9 cellular contexts compared by ENCODE assay signal in genomic region chr16:51150894-51151320, GRCh38. TPM values are rescaled to one million over a fixed set of nuclear protein-coding genes. Genes with fewer than 3 reads are reported as not detected.
A peak's percentile ranks its signal among the peaks of the same experiment; 100 is the strongest.
DNase-seq lines count a peak whose midpoint lies in the region; ATAC-seq and TF ChIP-seq lines count a peak whose summit lies in the region.
"Had no signal": no experiment of that assay in that cellular context is flagged by ENCODE, and none has a peak within 500 bp of the region (broad histone marks: within the 10 kb centered on the region; RNA-seq: fewer than 3 reads in every experiment).

Gene SALL1, minus strand, starts transcription at chr16:51151270. Its CDS starts 29 bp downstream, at chr16:51151241.

- H3K27me3 Mint-ChIP-seq in nephron (ENCODE audit: low read depth): peaks cover 89% of the 10 kb centered on the region

- TF ChIP-seq POLR2A in esophagus squamous epithelium (IDR thresholded peaks at IDR 0.05): no peak

- H3K4me1 ChIP-seq in cardiac muscle cell (ENCODE audit: low read depth) (peaks cover 44% of the 10 kb centered on the region), esophagus squamous epithelium (peaks cover 12 to 61% (median 22%) of the 10 kb centered on the region in 3 donors)

- H3K9me3 ChIP-seq in cardiac muscle cell (ENCODE audit: low read depth) (no peaks in the 10 kb centered on the region), esophagus squamous epithelium (no peaks in the 10 kb centered on the region)

- no peak for ATAC-seq in left ventricle myocardium superior

- H3K36me3 ChIP-seq in cardiac muscle cell (no peaks in the 10 kb centered on the region), esophagus squamous epithelium (no peaks in the 10 kb centered on the region)

- peaks cover 29% of the 10 kb centered on the region for H3K4me1 Mint-ChIP-seq in nephron

- no peaks in the 10 kb centered on the region for H3K9me3 Mint-ChIP-seq in nephron
- H3K9me3 Mint-ChIP-seq: activated CD4-positive, alpha-beta memory T cell treated with anti-CD3 and anti-CD28 coated beads for 36 hours had no signal

- H3K27me3 ChIP-seq in cardiac muscle cell: peaks cover 11% of the 10 kb centered on the region
- peaks cover 29 to 100% (median 40%) of the 10 kb centered on the region in 4 donors for H3K27me3 ChIP-seq in esophagus squamous epithelium

- 5% methylated on average over 29 to 30 of the region's 37 CpGs for WGBS in esophagus squamous epithelium, 2 donors

- TF ChIP-seq CTCF in cardiac muscle cell (IDR thresholded peaks at IDR 0.05; ENCODE audit: low read depth, low read length) (no peak), esophagus squamous epithelium (IDR thresholded peaks at IDR 0.05) (no peak), nephron (IDR thresholded peaks at IDR 0.05; ENCODE audit: unreplicated experiment in 3 of 3) (no peak)

- H3K4me3 ChIP-seq in cardiac muscle cell: peak within 1 kb of the TSS; percentile 68
- peak within 1 kb of the TSS; percentile 18 to 64 (median 40) for H3K4me3 ChIP-seq in esophagus squamous epithelium

- DNase-seq in cardiac muscle cell (ENCODE audit: low read depth in 1 of 2, low spot score in 1 of 2): peak; percentile 23 to 62
- DNase-seq in left ventricle myocardium superior: no peak
- no peak for DNase-seq in esophagus squamous epithelium (lab: John Stamatoyannopoulos, UW)
- DNase-seq in NCI-H446 treated with DMSO at 0.1 percent for 48 hours (lab: John Stamatoyannopoulos, UW): no peak
- DNase-seq in RKO (ENCODE audit: low spot score): no peak
- no peak for DNase-seq in DMS79 treated with DMSO at 0.1 percent for 48 hours (lab: John Stamatoyannopoulos, UW)
- DNase-seq in activated effector memory CD4-positive, alpha-beta T cell treated with Interleukin-2 at 50 U/mL for 16 hours: no peak
- DNase-seq: activated CD4-positive, alpha-beta memory T cell treated with anti-CD3 and anti-CD28 coated beads for 36 hours had no signal

- peak within 1 kb of the TSS; percentile 89 for H3K27ac ChIP-seq in cardiac muscle cell
- peak within 1 kb of the TSS; percentile 14 to 67 (median 44) for H3K27ac ChIP-seq in esophagus squamous epithelium

- H3K4me3 Mint-ChIP-seq in nephron: peak within 1 kb of the TSS; percentile 91 to 93 (median 92)
- H3K4me3 Mint-ChIP-seq: activated CD4-positive, alpha-beta memory T cell treated with anti-CD3 and anti-CD28 coated beads for 36 hours had no signal

- intact Hi-C loops in left ventricle myocardium superior (cut with micrococcal nuclease): no loop called here
- intact Hi-C loops in esophagus squamous epithelium (cut with DNase I): no loop called here

- H3K27ac Mint-ChIP-seq in nephron: peak within 1 kb of the TSS; percentile 75 to 97 (median 87)
- H3K27ac Mint-ChIP-seq: activated CD4-positive, alpha-beta memory T cell treated with anti-CD3 and anti-CD28 coated beads for 36 hours had no signal

- H3K36me3 Mint-ChIP-seq in nephron (ENCODE audit: low read depth): no peaks in the 10 kb centered on the region

RNA-seq across cellular contexts. Expression of gene SALL1, which starts in this region (rescaled TPM):
- 7.9 and 16.7 TPM in 2 replicates for total RNA-seq in cardiac muscle cell
- polyA plus RNA-seq in cardiac muscle cell: 4.2 and 5.6 TPM in 2 replicates
- total RNA-seq in left ventricle myocardium superior: not detected
- under 1 TPM in 2 of 4 donors, not detected in 2; 0.04 to 0.95 TPM for total RNA-seq in esophagus squamous epithelium
- total RNA-seq: activated CD4-positive, alpha-beta memory T cell treated with anti-CD3 and anti-CD28 coated beads for 36 hours had no signal

Comparison
In these comparisons a context has a peak if more than half of its experiments do, and no peak if none do; other contexts are left out.
1. DNase-seq: peak in cardiac muscle cell (2 of 2); none in left ventricle myocardium superior (single experiment), esophagus squamous epithelium (single experiment), NCI-H446 treated with DMSO at 0.1 percent for 48 hours (single experiment), RKO (single experiment), DMS79 treated with DMSO at 0.1 percent for 48 hours (single experiment) and activated effector memory CD4-positive, alpha-beta T cell treated with Interleukin-2 at 50 U/mL for 16 hours (single experiment).